In the genomic region with DNA sequence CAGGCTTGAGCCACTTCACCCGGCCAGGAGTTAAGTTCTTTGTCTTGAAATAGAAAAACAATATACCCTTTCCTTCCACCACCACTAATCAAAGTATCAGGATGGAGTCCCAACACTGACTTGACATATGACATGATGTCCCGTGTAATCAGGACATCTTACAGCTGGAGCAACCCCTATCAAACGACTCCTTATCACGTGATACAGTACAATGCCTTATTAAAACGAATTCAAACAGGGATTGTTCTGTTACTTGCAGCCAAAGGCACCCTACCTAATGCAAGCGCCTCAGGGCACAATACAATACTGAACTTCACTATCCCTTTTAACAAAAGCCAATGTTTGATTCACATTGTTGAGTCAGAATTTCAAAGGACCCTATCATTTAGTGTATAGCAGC, we compare ENCODE assay signal across 31 cellular contexts.
"Had no signal": no experiment of that assay in that cellular context is flagged by ENCODE, and none has a peak within 500 bp of the region (broad histone marks: within the 10 kb centered on the region; RNA-seq: fewer than 3 reads in every experiment).

No MANE protein-coding gene starts in this region.

- H3K4me3 Mint-ChIP-seq: naive thymus-derived CD4-positive, alpha-beta T cell; natural killer cell; nephron; neural crest cell; stimulated activated effector memory CD8-positive, alpha-beta T cell treated with anti-CD3 and anti-CD28 coated beads, Interleukin-12 subunit alpha, Interleukin-12 subunit beta, amount 100 ng/mL, for 72 hours; stimulated activated naive B cell treated with anti-CD40 and anti-IgM and Interleukin-4, amounts not matched to agents 10 μg/mL and 1 μg/mL and 100 μg/mL, for 72 hours; stimulated activated naive CD8-positive, alpha-beta T cell treated with anti-CD3 and anti-CD28 coated beads, Interleukin-15, Interleukin-2, amounts not matched to agents 100 ng/mL and 50 ng/mL, for 24 hours had no signal

- H3K27me3 ChIP-seq: ovary, stomach, thyroid gland, tibial nerve, upper lobe of left lung, vagina had no signal

- DNase-seq: naive thymus-derived CD4-positive, alpha-beta T cell; natural killer cell; occipital lobe; ovary; posterior cingulate gyrus; psoas muscle; right cardiac atrium; spleen; stimulated activated CD4-positive, alpha-beta T cell treated with anti-CD3 and anti-CD28 coated beads, Interleukin-15, amount 100 ng/mL, for 24 hours; stimulated activated CD4-positive, alpha-beta T cell treated with anti-CD3 and anti-CD28 coated beads, Interleukin-2, amount 100 ng/mL, for 24 hours; stimulated activated CD4-positive, alpha-beta T cell treated with anti-CD3 and anti-CD28 coated beads, Interleukin-2, amount 100 ng/mL, for 48 hours; stimulated activated CD4-positive, alpha-beta T cell treated with anti-CD3 and anti-CD28 coated beads, Interleukin-4, amount 100 ng/mL, for 24 hours; stimulated activated naive B cell treated with anti-CD40 and anti-IgM and Interleukin-4, amounts not matched to agents 10 μg/mL and 1 μg/mL and 100 μg/mL, for 72 hours; stimulated activated naive CD4-positive, alpha-beta T cell treated with Interleukin-2 at 50 U/mL for 16 hours; stomach; thyroid gland; trophoblast cell; upper lobe of left lung had no signal

- H3K4me2 ChIP-seq: smooth muscle cell had no signal

- H3K9ac ChIP-seq: parathyroid adenoma had no signal

- H3K27me3 Mint-ChIP-seq: progenitor cell of endocrine pancreas; stimulated activated naive B cell treated with anti-CD40 and anti-IgM and Interleukin-4, amounts not matched to agents 10 μg/mL and 1 μg/mL and 100 μg/mL, for 72 hours had no signal

- H3K9me3 Mint-ChIP-seq: natural killer cell; neural crest cell; stimulated activated effector memory CD8-positive, alpha-beta T cell treated with anti-CD3 and anti-CD28 coated beads, Interleukin-12 subunit alpha, Interleukin-12 subunit beta, amount 100 ng/mL, for 72 hours; stimulated activated naive B cell treated with anti-CD40 and anti-IgM and Interleukin-4, amounts not matched to agents 10 μg/mL and 1 μg/mL and 100 μg/mL, for 72 hours; stimulated activated naive CD8-positive, alpha-beta T cell treated with anti-CD3 and anti-CD28 coated beads, Interleukin-15, Interleukin-2, amounts not matched to agents 100 ng/mL and 50 ng/mL, for 24 hours had no signal

- H2AFZ ChIP-seq: parathyroid adenoma had no signal

- FAIRE-seq: urothelium cell line had no signal

- ATAC-seq: naive thymus-derived CD4-positive, alpha-beta T cell; natural killer cell; psoas muscle; right cardiac atrium; sciatic nerve; stimulated activated effector memory CD8-positive, alpha-beta T cell treated with anti-CD3 and anti-CD28 coated beads, Interleukin-12 subunit alpha, Interleukin-12 subunit beta, amount 100 ng/mL, for 72 hours; stimulated activated naive B cell treated with anti-CD40 and anti-IgM and Interleukin-4, amounts not matched to agents 10 μg/mL and 1 μg/mL and 100 μg/mL, for 72 hours had no signal

- H3K4me3 ChIP-seq: ovary, psoas muscle, skin epidermis, smooth muscle cell, spleen, stomach, thoracic aorta, thyroid gland, tibial nerve, upper lobe of left lung, vagina had no signal

- H3K4me1 ChIP-seq: parathyroid adenoma, psoas muscle, spleen, stomach, thyroid gland, tibial nerve, upper lobe of left lung, vagina had no signal

- H3K4me1 Mint-ChIP-seq: naive thymus-derived CD4-positive, alpha-beta T cell; natural killer cell; stimulated activated effector memory CD8-positive, alpha-beta T cell treated with anti-CD3 and anti-CD28 coated beads, Interleukin-12 subunit alpha, Interleukin-12 subunit beta, amount 100 ng/mL, for 72 hours; stimulated activated naive B cell treated with anti-CD40 and anti-IgM and Interleukin-4, amounts not matched to agents 10 μg/mL and 1 μg/mL and 100 μg/mL, for 72 hours had no signal

- H3K36me3 Mint-ChIP-seq: naive thymus-derived CD4-positive, alpha-beta T cell; natural killer cell; stimulated activated effector memory CD8-positive, alpha-beta T cell treated with anti-CD3 and anti-CD28 coated beads, Interleukin-12 subunit alpha, Interleukin-12 subunit beta, amount 100 ng/mL, for 72 hours; stimulated activated naive B cell treated with anti-CD40 and anti-IgM and Interleukin-4, amounts not matched to agents 10 μg/mL and 1 μg/mL and 100 μg/mL, for 72 hours had no signal

- H3K36me3 ChIP-seq: ovary, spleen, stomach, thoracic aorta, thyroid gland, tibial nerve, upper lobe of left lung, vagina had no signal

- H3K9me3 ChIP-seq: ovary, psoas muscle, stomach, thoracic aorta, thyroid gland, tibial nerve, upper lobe of left lung, vagina had no signal

- H3K27ac Mint-ChIP-seq: naive thymus-derived CD4-positive, alpha-beta T cell; natural killer cell; nephron; progenitor cell of endocrine pancreas; stimulated activated effector memory CD8-positive, alpha-beta T cell treated with anti-CD3 and anti-CD28 coated beads, Interleukin-12 subunit alpha, Interleukin-12 subunit beta, amount 100 ng/mL, for 72 hours; stimulated activated naive B cell treated with anti-CD40 and anti-IgM and Interleukin-4, amounts not matched to agents 10 μg/mL and 1 μg/mL and 100 μg/mL, for 72 hours; stimulated activated naive CD8-positive, alpha-beta T cell treated with anti-CD3 and anti-CD28 coated beads, Interleukin-15, Interleukin-2, amounts not matched to agents 100 ng/mL and 50 ng/mL, for 24 hours had no signal

- H3K27ac ChIP-seq: ovary, parathyroid adenoma, psoas muscle, skin epidermis, spleen, stomach, thoracic aorta, thyroid gland, tibial nerve, upper lobe of left lung, vagina had no signal
